ENCODE assay signal across 28 cellular contexts in the genomic region with DNA sequence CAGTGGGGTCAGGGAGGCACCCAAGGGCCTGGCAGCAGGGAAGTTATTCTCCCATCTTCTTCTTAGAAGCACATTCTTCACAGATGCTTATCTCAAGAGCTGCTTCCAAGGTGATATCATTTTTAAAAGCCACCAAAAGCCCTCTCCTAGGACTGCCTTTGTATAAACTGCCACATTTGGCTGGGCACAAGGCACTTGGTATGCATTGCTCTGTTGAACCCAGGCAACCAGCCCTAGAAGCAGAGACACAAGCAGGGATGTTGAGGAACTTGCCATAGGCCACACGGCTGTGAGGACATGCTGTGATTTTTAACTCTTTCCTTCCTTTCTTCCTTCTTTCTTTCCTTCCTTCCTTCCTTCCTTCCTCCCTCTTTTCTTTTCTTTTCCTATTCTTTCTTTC. TPM values are rescaled to one million over a fixed set of nuclear protein-coding genes. Genes with fewer than 3 reads are reported as not detected.
"Had no signal": no experiment of that assay in that cellular context is flagged by ENCODE, and none has a peak within 500 bp of the region (broad histone marks: within the 10 kb centered on the region; RNA-seq: fewer than 3 reads in every experiment).

No MANE protein-coding gene starts in this region.

- H3K4me3 Mint-ChIP-seq: dendritic cell treated with granulocyte-macrophage colony-stimulating factor and Interleukin-4, amounts not matched to agents 40 ng/mL and 50 ng/mL, for 4 days; effector memory CD8-positive, alpha-beta T cell; endodermal cell; mesothelial cell of epicardium had no signal

- H3K9me3 Mint-ChIP-seq: dendritic cell treated with granulocyte-macrophage colony-stimulating factor and Interleukin-4, amounts not matched to agents 40 ng/mL and 50 ng/mL, for 4 days; effector memory CD8-positive, alpha-beta T cell; mesothelial cell of epicardium had no signal

- H3K36me3 ChIP-seq: esophagus squamous epithelium, gastrocnemius medialis, heart right ventricle, left lung, lower lobe of right lung had no signal

- H3K27ac ChIP-seq: epithelial cell of prostate, esophagus squamous epithelium, gastrocnemius medialis, heart right ventricle, left lung, lower lobe of right lung had no signal

- H3K27ac Mint-ChIP-seq: dendritic cell treated with granulocyte-macrophage colony-stimulating factor and Interleukin-4, amounts not matched to agents 40 ng/mL and 50 ng/mL, for 4 days; effector memory CD8-positive, alpha-beta T cell; endodermal cell; mesothelial cell of epicardium had no signal

- H3K4me3 ChIP-seq: esophagus squamous epithelium, gastrocnemius medialis, heart right ventricle, left lung, lower lobe of right lung, mucosa of descending colon had no signal

- H3K36me3 Mint-ChIP-seq: mesothelial cell of epicardium had no signal

- ATAC-seq: effector memory CD8-positive, alpha-beta T cell; esophagus mucosa; gastrocnemius medialis; heart right ventricle; left cardiac atrium; left lung; left ventricle myocardium superior; lower lobe of right lung; mucosa of descending colon had no signal

- H3K9me3 ChIP-seq: esophagus squamous epithelium, gastrocnemius medialis, heart right ventricle, left lung, lower lobe of right lung, mucosa of descending colon had no signal

- H3K27me3 ChIP-seq: gastrocnemius medialis had no signal

- DNase-seq: cortex of kidney; effector CD8-positive, alpha-beta T cell; effector memory CD8-positive, alpha-beta T cell; endodermal cell; erythroblast; esophagus squamous epithelium; foreskin fibroblast; foreskin melanocyte; gastrocnemius medialis; glutamatergic neuron; head of caudate nucleus; heart right ventricle; hippocampal formation; left cardiac atrium; left lung; left ventricle myocardium superior; lower lobe of right lung; mesenchymal stem cell; mucosa of descending colon had no signal

RNA-seq across cellular contexts. Expression of a gene that starts 7.4 kb away (rescaled TPM):
- total RNA-seq: dermis microvascular lymphatic vessel endothelial cell, glomerular endothelial cell, kidney epithelial cell, mesothelial cell of epicardium, myocyte had no signal
- polyA plus RNA-seq: keratinocyte had no signal
